1 cellular context compared by ENCODE assay signal in the genomic region with DNA sequence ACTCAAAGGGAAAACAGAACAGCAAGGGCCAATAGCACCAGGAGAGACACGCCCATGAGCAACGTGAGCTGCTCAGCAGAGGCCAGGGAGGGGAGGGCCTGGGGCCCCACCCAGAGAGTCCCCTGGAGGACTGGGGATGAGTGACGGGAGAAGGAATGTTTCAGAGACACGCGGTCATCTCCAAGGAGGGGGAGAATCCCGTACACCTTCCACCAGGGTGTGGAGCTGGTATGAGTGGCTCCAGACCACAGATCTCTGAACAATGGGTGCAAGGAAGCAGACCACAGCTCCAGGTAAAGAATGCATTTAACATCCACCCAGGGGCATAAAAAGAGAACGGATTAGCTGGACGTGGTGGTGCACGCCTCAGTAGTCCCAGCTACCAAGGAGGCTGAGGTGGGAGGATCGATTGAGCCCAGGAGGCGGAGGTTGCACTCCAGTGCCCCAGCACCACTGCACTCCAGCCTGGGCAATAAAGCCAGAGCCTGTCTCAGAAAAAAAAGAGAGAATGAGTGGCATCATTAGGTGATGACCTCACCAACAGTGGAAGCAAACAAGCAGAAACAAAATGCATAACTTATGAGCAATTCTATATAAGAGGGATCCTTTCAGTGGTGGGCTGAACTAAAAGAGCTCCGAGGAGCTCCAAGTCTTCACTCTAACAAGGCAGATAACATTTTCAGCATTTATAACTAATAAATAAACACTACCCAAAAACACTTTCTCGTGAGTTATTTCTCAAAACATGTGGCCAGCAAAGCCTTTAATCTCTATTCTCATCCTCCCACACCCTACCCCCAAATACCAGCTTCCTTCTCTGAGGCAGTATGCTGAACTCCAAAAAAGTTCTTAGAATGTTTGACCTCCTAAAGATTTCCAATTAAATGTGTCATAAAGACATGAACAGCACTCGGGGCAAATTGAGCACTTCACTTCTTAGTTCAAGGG.
TF ChIP-seq lines count a peak whose summit lies in the region.

No MANE protein-coding gene starts in this region.

TF ChIP-seq in K562, 482 proteins besides CTCF, POLR2A, EP300 and RAD21 (continued from another document):
- TF ChIP-seq, protein P1, sequence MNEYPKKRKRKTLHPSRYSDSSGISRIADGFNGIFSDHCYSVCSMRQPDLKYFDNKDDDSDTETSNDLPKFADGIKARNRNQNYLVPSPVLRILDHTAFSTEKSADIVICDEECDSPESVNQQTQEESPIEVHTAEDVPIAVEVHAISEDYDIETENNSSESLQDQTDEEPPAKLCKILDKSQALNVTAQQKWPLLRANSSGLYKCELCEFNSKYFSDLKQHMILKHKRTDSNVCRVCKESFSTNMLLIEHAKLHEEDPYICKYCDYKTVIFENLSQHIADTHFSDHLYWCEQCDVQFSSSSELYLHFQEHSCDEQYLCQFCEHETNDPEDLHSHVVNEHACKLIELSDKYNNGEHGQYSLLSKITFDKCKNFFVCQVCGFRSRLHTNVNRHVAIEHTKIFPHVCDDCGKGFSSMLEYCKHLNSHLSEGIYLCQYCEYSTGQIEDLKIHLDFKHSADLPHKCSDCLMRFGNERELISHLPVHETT (CRISPR knock-in tag; conservative IDR thresholded peaks at IDR 0.05 in 1 of 2, IDR thresholded peaks at IDR 0.05 in 1 of 2), result no peak
- TF ChIP-seq, protein P2, sequence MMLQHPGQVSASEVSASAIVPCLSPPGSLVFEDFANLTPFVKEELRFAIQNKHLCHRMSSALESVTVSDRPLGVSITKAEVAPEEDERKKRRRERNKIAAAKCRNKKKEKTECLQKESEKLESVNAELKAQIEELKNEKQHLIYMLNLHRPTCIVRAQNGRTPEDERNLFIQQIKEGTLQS (IDR thresholded peaks at IDR 0.05), result peak; percentile 86
- TF ChIP-seq, protein P2 (CRISPR knock-in tag; conservative IDR thresholded peaks at IDR 0.05), result no peak
- TF ChIP-seq, protein P3, sequence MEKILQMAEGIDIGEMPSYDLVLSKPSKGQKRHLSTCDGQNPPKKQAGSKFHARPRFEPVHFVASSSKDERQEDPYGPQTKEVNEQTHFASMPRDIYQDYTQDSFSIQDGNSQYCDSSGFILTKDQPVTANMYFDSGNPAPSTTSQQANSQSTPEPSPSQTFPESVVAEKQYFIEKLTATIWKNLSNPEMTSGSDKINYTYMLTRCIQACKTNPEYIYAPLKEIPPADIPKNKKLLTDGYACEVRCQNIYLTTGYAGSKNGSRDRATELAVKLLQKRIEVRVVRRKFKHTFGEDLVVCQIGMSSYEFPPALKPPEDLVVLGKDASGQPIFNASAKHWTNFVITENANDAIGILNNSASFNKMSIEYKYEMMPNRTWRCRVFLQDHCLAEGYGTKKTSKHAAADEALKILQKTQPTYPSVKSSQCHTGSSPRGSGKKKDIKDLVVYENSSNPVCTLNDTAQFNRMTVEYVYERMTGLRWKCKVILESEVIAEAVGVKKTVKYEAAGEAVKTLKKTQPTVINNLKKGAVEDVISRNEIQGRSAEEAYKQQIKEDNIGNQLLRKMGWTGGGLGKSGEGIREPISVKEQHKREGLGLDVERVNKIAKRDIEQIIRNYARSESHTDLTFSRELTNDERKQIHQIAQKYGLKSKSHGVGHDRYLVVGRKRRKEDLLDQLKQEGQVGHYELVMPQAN (IDR thresholded peaks at IDR 0.05; ENCODE audit: borderline replicate concordance), result 0 out of 2 replicates have a peak, but pooled peaks have one; percentile 10
- TF ChIP-seq XRCC3 (IDR thresholded peaks at IDR 0.05), result no peak
- TF ChIP-seq, protein P4, sequence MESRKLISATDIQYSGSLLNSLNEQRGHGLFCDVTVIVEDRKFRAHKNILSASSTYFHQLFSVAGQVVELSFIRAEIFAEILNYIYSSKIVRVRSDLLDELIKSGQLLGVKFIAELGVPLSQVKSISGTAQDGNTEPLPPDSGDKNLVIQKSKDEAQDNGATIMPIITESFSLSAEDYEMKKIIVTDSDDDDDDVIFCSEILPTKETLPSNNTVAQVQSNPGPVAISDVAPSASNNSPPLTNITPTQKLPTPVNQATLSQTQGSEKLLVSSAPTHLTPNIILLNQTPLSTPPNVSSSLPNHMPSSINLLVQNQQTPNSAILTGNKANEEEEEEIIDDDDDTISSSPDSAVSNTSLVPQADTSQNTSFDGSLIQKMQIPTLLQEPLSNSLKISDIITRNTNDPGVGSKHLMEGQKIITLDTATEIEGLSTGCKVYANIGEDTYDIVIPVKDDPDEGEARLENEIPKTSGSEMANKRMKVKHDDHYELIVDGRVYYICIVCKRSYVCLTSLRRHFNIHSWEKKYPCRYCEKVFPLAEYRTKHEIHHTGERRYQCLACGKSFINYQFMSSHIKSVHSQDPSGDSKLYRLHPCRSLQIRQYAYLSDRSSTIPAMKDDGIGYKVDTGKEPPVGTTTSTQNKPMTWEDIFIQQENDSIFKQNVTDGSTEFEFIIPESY (CRISPR knock-in tag; IDR thresholded peaks at IDR 0.05), result no peak
- TF ChIP-seq ZNF586 (CRISPR knock-in tag; conservative IDR thresholded peaks at IDR 0.05), result no peak
- no peak for TF ChIP-seq KLF6 (CRISPR knock-in tag; IDR thresholded peaks at IDR 0.05; ENCODE audit: borderline replicate concordance)
